27 cellular contexts compared by ENCODE assay signal in the genomic region with DNA sequence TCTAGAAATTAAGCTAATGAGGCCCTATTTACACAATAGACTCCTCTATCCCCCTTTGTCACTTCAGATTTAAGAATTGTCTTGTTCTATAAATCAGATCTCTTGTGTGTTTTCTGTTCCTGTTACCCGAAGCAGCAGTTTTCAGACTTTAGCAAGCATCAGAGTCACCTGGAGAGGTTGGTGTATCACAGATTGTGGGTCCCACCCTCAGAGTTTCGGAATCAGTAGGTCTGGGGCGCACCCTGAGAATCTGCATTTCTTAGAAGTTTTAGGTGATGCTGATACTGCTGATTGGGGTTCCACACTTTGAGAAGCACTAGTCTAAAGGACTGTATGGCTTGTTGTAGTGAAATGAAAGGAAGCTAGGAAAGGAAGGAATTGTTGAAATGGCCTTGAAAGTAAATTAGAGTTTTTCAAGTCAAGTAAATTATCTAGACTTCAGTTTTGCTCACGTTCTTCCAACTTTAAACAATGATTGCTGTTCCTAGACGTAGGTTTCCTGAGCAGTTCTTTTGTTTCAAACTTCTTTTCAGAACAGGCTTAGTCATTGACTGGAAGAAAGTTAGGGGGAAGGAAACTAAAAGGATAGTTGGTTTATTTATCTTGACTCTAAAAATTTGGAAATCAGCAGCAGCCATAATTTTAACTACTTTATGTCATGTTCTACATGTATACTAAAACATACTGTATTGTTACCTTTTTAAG. TPM values are rescaled to one million over a fixed set of nuclear protein-coding genes. Genes with fewer than 3 reads are reported as not detected.
DNase-seq lines count a peak whose midpoint lies in the region; ATAC-seq and TF ChIP-seq lines count a peak whose summit lies in the region.
"Had no signal": no experiment of that assay in that cellular context is flagged by ENCODE, and none has a peak within 500 bp of the region (broad histone marks: within the 10 kb centered on the region; RNA-seq: fewer than 3 reads in every experiment).

No MANE protein-coding gene starts in this region.

- no peaks in the 10 kb centered on the region for H3K27me3 Mint-ChIP-seq in WTC11 (ENCODE audit: low read depth)
- H3K27me3 Mint-ChIP-seq: central memory CD8-positive, alpha-beta T cell; progenitor cell of endocrine pancreas had no signal

- H3K4me3 ChIP-seq in osteoblast (ENCODE audit: insufficient read depth, low read length) (no peak overlapping the region), WERI-Rb-1 (ENCODE audit: low read depth, low read length) (no peak overlapping the region), brain microvascular endothelial cell (ENCODE audit: low read depth, low read length) (no peak overlapping the region)
- H3K4me3 ChIP-seq: left ventricle myocardium inferior, tibial artery had no signal

- POLR2A ChIA-PET in WTC11 (lab: Charles Lee): no interaction called here

- CTCF ChIA-PET in WTC11 (lab: Charles Lee): no interaction called here

- peak overlapping the region; percentile 12 for H3K4me2 ChIP-seq in osteoblast (ENCODE audit: insufficient read depth, low read length)

- H3K27me3 ChIP-seq in osteoblast (ENCODE audit: insufficient read depth, low read length) (no peaks in the 10 kb centered on the region), WERI-Rb-1 (ENCODE audit: insufficient read depth, low read depth, severe bottlenecking) (no peaks in the 10 kb centered on the region), brain microvascular endothelial cell (replicated peaks) (no peaks in the 10 kb centered on the region)
- H3K27me3 ChIP-seq: tibial artery had no signal

- no peaks in the 10 kb centered on the region for H3K9me3 Mint-ChIP-seq in WTC11

- no peaks in the 10 kb centered on the region for H4K20me1 ChIP-seq in osteoblast (ENCODE audit: insufficient read depth, low read length)

- no peak for TF ChIP-seq CTCF in WTC11 (IDR thresholded peaks at IDR 0.05)
- no peak for TF ChIP-seq CTCF in osteoblast (IDR thresholded peaks at IDR 0.05; ENCODE audit: extremely low read depth, low read depth, low read length)
- TF ChIP-seq CTCF in WERI-Rb-1 (IDR thresholded peaks at IDR 0.05; ENCODE audit: low read depth, low read length): no peak
- TF ChIP-seq CTCF in brain microvascular endothelial cell (IDR thresholded peaks at IDR 0.05; ENCODE audit: low read depth, low read length, missing control alignments): no peak

- H3K36me3 Mint-ChIP-seq in WTC11: peaks cover 3% of the 10 kb centered on the region; the same call in 1 of the 2 replicates

- DNase-seq in EH (ENCODE audit: low read depth): peak; percentile 53
- DNase-seq in WTC11 (ENCODE audit: low spot score): no peak
- no peak for DNase-seq in epithelial cell of prostate (ENCODE audit: low read depth, low spot score)
- no peak for DNase-seq in osteoblast (ENCODE audit: insufficient read length, low spot score, missing footprints)
- no peak for DNase-seq in WERI-Rb-1
- DNase-seq in HPDE6-E6E7 (ENCODE audit: extremely low spot score): no peak
- DNase-seq in brain microvascular endothelial cell: no peak
- DNase-seq: activated CD4-positive, CD25-positive, alpha-beta regulatory T cell treated with anti-CD3 and anti-CD28 coated beads, Interleukin-2, amount 50 U/mL, for 72 hours; activated CD8-positive, alpha-beta T cell treated with anti-CD3 and anti-CD28 coated beads, Interleukin-2, amount 10 ng/mL, durations not matched to agents 7 days and 5 days; activated gamma-delta T cell; Caco-2; glutamatergic neuron; HCEC 1CT; left ventricle myocardium inferior; NCI-H1436; NCI-H2081; NCI-H2227 treated with DMSO at 0.1 percent for 48 hours; NCI-H526 treated with DMSO at 0.1 percent for 48 hours; PC-3; stimulated activated CD4-positive, alpha-beta T cell treated with anti-CD3 and anti-CD28 coated beads, Interleukin-4, amount 100 ng/mL, for 1 hour; T-helper 2 cell; tibial artery had no signal

- H2AFZ ChIP-seq in osteoblast (ENCODE audit: low read length): no peak overlapping the region

- H3K9me3 ChIP-seq in osteoblast (ENCODE audit: low read depth, low read length): no peaks in the 10 kb centered on the region
- H3K9me3 ChIP-seq in WERI-Rb-1 (ENCODE audit: severe bottlenecking): no peaks in the 10 kb centered on the region
- H3K9me3 ChIP-seq: Caco-2, left ventricle myocardium inferior, tibial artery had no signal

- H3K4me1 Mint-ChIP-seq in WTC11: peaks cover 10% of the 10 kb centered on the region

- in situ Hi-C loops in brain microvascular endothelial cell (cut with HindIII; ENCODE audit: low pct_ligation_motif_present, low sequenced_read_pairs): no loop called here

- no peak overlapping the region for H3K4me3 Mint-ChIP-seq in WTC11
- H3K4me3 Mint-ChIP-seq: activated CD8-positive, alpha-beta T cell treated with anti-CD3 and anti-CD28 coated beads, Interleukin-2, amount 10 ng/mL, durations not matched to agents 7 days and 5 days; central memory CD8-positive, alpha-beta T cell had no signal

- H3K36me3 ChIP-seq in osteoblast (ENCODE audit: insufficient read depth, low read length) (peaks cover 28% of the 10 kb centered on the region), WERI-Rb-1 (peaks cover 6% of the 10 kb centered on the region), brain microvascular endothelial cell (replicated peaks) (peaks cover 4% of the 10 kb centered on the region)

- H3K27ac ChIP-seq in epithelial cell of prostate (peak overlapping the region; percentile 76), osteoblast (ENCODE audit: low read depth, low read length) (peak overlapping the region; percentile 76), WERI-Rb-1 (no peak overlapping the region), brain microvascular endothelial cell (no peak overlapping the region)
- H3K27ac ChIP-seq: C4-2B, left ventricle myocardium inferior, tibial artery had no signal

- peaks cover 35% of the 10 kb centered on the region for H3K4me1 ChIP-seq in osteoblast (ENCODE audit: insufficient read depth, low read length)
- H3K4me1 ChIP-seq: Caco-2, left ventricle myocardium inferior had no signal

- no peak for ATAC-seq in WTC11
- ATAC-seq: activated CD8-positive, alpha-beta T cell treated with anti-CD3 and anti-CD28 coated beads, Interleukin-2, amount 10 ng/mL, durations not matched to agents 7 days and 5 days; PC-3; Right ventricle myocardium inferior; sciatic nerve had no signal

- peak overlapping the region; percentile 48; the same call in 1 of the 2 replicates for H3K27ac Mint-ChIP-seq in WTC11
- H3K27ac Mint-ChIP-seq: activated CD8-positive, alpha-beta T cell treated with anti-CD3 and anti-CD28 coated beads, Interleukin-2, amount 10 ng/mL, durations not matched to agents 7 days and 5 days; progenitor cell of endocrine pancreas had no signal

- peaks cover 77% of the 10 kb centered on the region for H3K79me2 ChIP-seq in osteoblast (ENCODE audit: insufficient read depth, low read length)

TF ChIP-seq in WTC11, 78 proteins besides CTCF, POLR2A, EP300 and RAD21 (continues in another document):
- TF ChIP-seq TEAD1 (CRISPR knock-in tag; IDR thresholded peaks at IDR 0.05) (no peak), SOX15 (CRISPR knock-in tag; IDR thresholded peaks at IDR 0.05) (no peak), FOXP1 (CRISPR knock-in tag; IDR thresholded peaks at IDR 0.05; ENCODE audit: borderline replicate concordance) (no peak), TEAD4 (CRISPR knock-in tag; IDR thresholded peaks at IDR 0.05) (no peak), OVOL2 (CRISPR knock-in tag; IDR thresholded peaks at IDR 0.05; ENCODE audit: borderline replicate concordance) (no peak), IRF2 (CRISPR knock-in tag; IDR thresholded peaks at IDR 0.05; ENCODE audit: borderline replicate concordance, low read depth) (no peak), MXD4 (CRISPR knock-in tag; IDR thresholded peaks at IDR 0.05; ENCODE audit: borderline replicate concordance) (no peak), ZNF396 (CRISPR knock-in tag; IDR thresholded peaks at IDR 0.05; ENCODE audit: borderline replicate concordance) (no peak), SMAD3 (CRISPR knock-in tag; IDR thresholded peaks at IDR 0.05; ENCODE audit: borderline replicate concordance) (no peak), ZNF138 (CRISPR knock-in tag; conservative IDR thresholded peaks at IDR 0.05) (no peak)
- TF ChIP-seq, protein P1, sequence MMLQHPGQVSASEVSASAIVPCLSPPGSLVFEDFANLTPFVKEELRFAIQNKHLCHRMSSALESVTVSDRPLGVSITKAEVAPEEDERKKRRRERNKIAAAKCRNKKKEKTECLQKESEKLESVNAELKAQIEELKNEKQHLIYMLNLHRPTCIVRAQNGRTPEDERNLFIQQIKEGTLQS (CRISPR knock-in tag; conservative IDR thresholded peaks at IDR 0.05): no peak
- TF ChIP-seq, protein P2, sequence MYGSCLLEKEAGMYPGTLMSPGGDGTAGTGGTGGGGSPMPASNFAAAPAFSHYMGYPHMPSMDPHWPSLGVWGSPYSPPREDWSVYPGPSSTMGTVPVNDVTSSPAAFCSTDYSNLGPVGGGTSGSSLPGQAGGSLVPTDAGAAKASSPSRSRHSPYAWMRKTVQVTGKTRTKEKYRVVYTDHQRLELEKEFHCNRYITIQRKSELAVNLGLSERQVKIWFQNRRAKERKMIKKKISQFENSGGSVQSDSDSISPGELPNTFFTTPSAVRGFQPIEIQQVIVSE (CRISPR knock-in tag; IDR thresholded peaks at IDR 0.05; ENCODE audit: borderline replicate concordance): no peak
- TF ChIP-seq, protein P3, sequence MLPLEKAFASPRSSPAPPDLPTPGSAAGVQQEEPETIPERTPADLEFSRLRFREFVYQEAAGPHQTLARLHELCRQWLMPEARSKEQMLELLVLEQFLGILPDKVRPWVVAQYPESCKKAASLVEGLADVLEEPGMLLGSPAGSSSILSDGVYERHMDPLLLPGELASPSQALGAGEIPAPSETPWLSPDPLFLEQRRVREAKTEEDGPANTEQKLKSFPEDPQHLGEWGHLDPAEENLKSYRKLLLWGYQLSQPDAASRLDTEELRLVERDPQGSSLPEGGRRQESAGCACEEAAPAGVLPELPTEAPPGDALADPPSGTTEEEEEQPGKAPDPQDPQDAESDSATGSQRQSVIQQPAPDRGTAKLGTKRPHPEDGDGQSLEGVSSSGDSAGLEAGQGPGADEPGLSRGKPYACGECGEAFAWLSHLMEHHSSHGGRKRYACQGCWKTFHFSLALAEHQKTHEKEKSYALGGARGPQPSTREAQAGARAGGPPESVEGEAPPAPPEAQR (CRISPR knock-in tag; IDR thresholded peaks at IDR 0.05): no peak

RNA-seq across cellular contexts. Expression of a gene that starts 15.7 kb away (rescaled TPM):
- total RNA-seq in WTC11 (2021): 12.5 to 15.6 TPM (median 14.6 TPM) in 3 replicates
- total RNA-seq in osteoblast: 43.6 and 64.8 TPM in 2 replicates

Comparison
In these comparisons a context has a peak if more than half of its experiments do, and no peak if none do; other contexts are left out.
1. H3K27ac ChIP-seq: peak in epithelial cell of prostate (single experiment) and osteoblast (single experiment); none in WERI-Rb-1 (single experiment) and brain microvascular endothelial cell (single experiment).